In genomic region chr5:67483453-67484030, GRCh38 we compare ENCODE assay signal across 29 cellular contexts.
DNase-seq lines count a peak whose midpoint lies in the region; ATAC-seq, FAIRE-seq and TF ChIP-seq lines count a peak whose summit lies in the region.
"Had no signal": no experiment of that assay in that cellular context is flagged by ENCODE, and none has a peak within 500 bp of the region (broad histone marks: within the 10 kb centered on the region; RNA-seq: fewer than 3 reads in every experiment).

No MANE protein-coding gene starts in this region.

- CTCF ChIA-PET in HepG2 (lab: Yijun Ruan, JAX; ENCODE audit: low intra/inter-chr PET ratio, low total read pairs), result no interaction called here

- no peaks in the 10 kb centered on the region for H3K79me2 ChIP-seq in HepG2 (ENCODE audit: insufficient read depth, low read length)

- FAIRE-seq in HepG2 (lab: Jason Lieb, UNC), result no peak
- FAIRE-seq: G401.6, GM12891, GM19239, HTR-8/SVneo had no signal

- peaks cover 15% of the 10 kb centered on the region for H3K27me3 Mint-ChIP-seq in activated T-helper 17 cell treated with anti-CD3 and anti-CD28 coated beads, Interleukin-2, amount 50 U/mL, for 72 hours

- BruUV-seq in HepG2 (replicated peaks; lab: Mats Ljungman, UMichigan), result no TSS peak

- H3K4me3 ChIP-seq in GM12865 (ENCODE audit: low read depth, low read length), result no peak overlapping the region
- H3K4me3 ChIP-seq in HepG2 (replicated peaks in 1 of 3; ENCODE audit: insufficient read depth in 1 of 3, low read depth in 2 of 3, low read length in 3 of 3), result no peak overlapping the region
- H3K4me3 ChIP-seq: GM23338, HAP-1, PC-9, SJSA1 had no signal

- no peak overlapping the region for H3K27ac Mint-ChIP-seq in activated T-helper 17 cell treated with anti-CD3 and anti-CD28 coated beads, Interleukin-2, amount 50 U/mL, for 72 hours
- H3K27ac Mint-ChIP-seq: GM23338, HFFc6 had no signal

- no peaks in the 10 kb centered on the region for H3K36me3 ChIP-seq in HepG2 (replicated peaks in 1 of 2; ENCODE audit: control insufficient read depth in 1 of 2, insufficient read depth in 2 of 2, low read length in 2 of 2)
- H3K36me3 ChIP-seq: HAP-1, SJSA1 had no signal

- H3K27ac ChIP-seq in HepG2 (ENCODE audit: extremely low read length, insufficient read depth, low read length), result no peak overlapping the region
- H3K27ac ChIP-seq: PC-9, SJSA1 had no signal

- POLR2A ChIA-PET in HepG2 (lab: Yijun Ruan, JAX), result interaction anchor here (0.5 kb wide), 1 partner anchor 122 kb away, joined by 3 read pairs; no protein-coding TSS in a partner anchor

- intact Hi-C loops in HepG2 (cut with micrococcal nuclease; ENCODE audit: unreplicated experiment), result no loop called here

- H3K4me3 Mint-ChIP-seq in activated T-helper 17 cell treated with anti-CD3 and anti-CD28 coated beads, Interleukin-2, amount 50 U/mL, for 72 hours, result no peak overlapping the region
- H3K4me3 Mint-ChIP-seq: CD4-positive, alpha-beta memory T cell; GM23338; HFFc6 had no signal

- H3K9ac ChIP-seq in HepG2 (ENCODE audit: insufficient read depth, low read depth, low read length), result no peak overlapping the region

- H3K4me1 ChIP-seq in HepG2 (ENCODE audit: insufficient read depth, low read length), result no peaks in the 10 kb centered on the region
- H3K4me1 ChIP-seq: HAP-1, SJSA1 had no signal

- TF ChIP-seq CTCF in GM12865 (IDR thresholded peaks at IDR 0.05; ENCODE audit: insufficient read depth, low read depth, low read length, missing control alignments) (no peak), HepG2 (CRISPR knock-in tag; IDR thresholded peaks at IDR 0.05) (no peak)

- no peaks in the 10 kb centered on the region for H3K4me1 Mint-ChIP-seq in activated T-helper 17 cell treated with anti-CD3 and anti-CD28 coated beads, Interleukin-2, amount 50 U/mL, for 72 hours
- H3K4me1 Mint-ChIP-seq: CD4-positive, alpha-beta memory T cell had no signal

- DNase-seq in EH (ENCODE audit: low read depth), result peak; percentile 35
- peak; percentile 26 for DNase-seq in GM12865 (ENCODE audit: low read depth)
- DNase-seq in fibroblast of peridontal ligament (ENCODE audit: extremely low read depth), result peak; percentile 1
- no peak for DNase-seq in hippocampal formation (lab: John Stamatoyannopoulos, UW)
- no peak for DNase-seq in HepG2 (ENCODE audit: low spot score)
- DNase-seq: C1 segment of cervical spinal cord; CD4-positive, alpha-beta memory T cell; COR-L47; DMS53; HFFc6; KBM-7; MV-4-11; NCI-H1105 treated with DMSO at 0.1 percent for 48 hours; NCI-H146; NCI-H1930; NCI-H2107; NCI-H524; NCI-H748 treated with DMSO at 0.1 percent for 48 hours; PC-9; Right ventricle myocardium superior had no signal

- no peak for TF ChIP-seq RAD21 in HepG2 (CRISPR knock-in tag; IDR thresholded peaks at IDR 0.05)

- in situ Hi-C loops in HepG2 (cut with HindIII; ENCODE audit: extremely low pct_ligation_motif_present, low pct_unique_long_range_greater_than_20kb), result no loop called here

- no peak overlapping the region for H2AFZ ChIP-seq in HepG2 (ENCODE audit: low read length)
- H2AFZ ChIP-seq: GM23338, PC-9 had no signal

- peaks cover 3% of the 10 kb centered on the region for H3K9me3 Mint-ChIP-seq in activated T-helper 17 cell treated with anti-CD3 and anti-CD28 coated beads, Interleukin-2, amount 50 U/mL, for 72 hours

- H4K20me1 ChIP-seq in HepG2 (ENCODE audit: insufficient read depth, low read length), result no peaks in the 10 kb centered on the region

- H3K36me3 Mint-ChIP-seq in activated T-helper 17 cell treated with anti-CD3 and anti-CD28 coated beads, Interleukin-2, amount 50 U/mL, for 72 hours (ENCODE audit: low read depth), result no peaks in the 10 kb centered on the region
- H3K36me3 Mint-ChIP-seq: CD4-positive, alpha-beta memory T cell had no signal

- WGBS in HepG2 (ENCODE audit: low lambda C conversion rate), result 0% methylated on average over 2 of the region's 2 CpGs

- ATAC-seq in activated T-helper 17 cell treated with anti-CD3 and anti-CD28 coated beads, Interleukin-2, amount 50 U/mL, for 72 hours (replicated peaks), result peak; percentile 58
- ATAC-seq in GM19035 (IDR thresholded peaks at IDR 0.05; ENCODE audit: unreplicated experiment) (no peak), HepG2 (no peak)
- ATAC-seq: GM23338 had no signal

- TF ChIP-seq EP300 in HepG2 (IDR thresholded peaks at IDR 0.05; ENCODE audit: low read depth in 2 of 2, low read length in 2 of 2) (no peak), HepG2 (CRISPR knock-in tag; IDR thresholded peaks at IDR 0.05; ENCODE audit: borderline replicate concordance) (no peak)

- no peak for TF ChIP-seq POLR2A in HepG2 (IDR thresholded peaks at IDR 0.05; ENCODE audit: insufficient read depth in 1 of 2, low read depth in 2 of 2, low read length in 2 of 2)

- no peaks in the 10 kb centered on the region for H3K27me3 ChIP-seq in HepG2 (ENCODE audit: control insufficient read depth in 1 of 2, insufficient read depth in 2 of 2, low read length in 2 of 2)
- H3K27me3 ChIP-seq: SJSA1 had no signal

- H3K9me3 ChIP-seq in HepG2 (ENCODE audit: low read length), result no peaks in the 10 kb centered on the region
- H3K9me3 ChIP-seq: HAP-1, SJSA1 had no signal

- no peak overlapping the region for H3K4me2 ChIP-seq in HepG2 (ENCODE audit: low read depth, low read length)
- H3K4me2 ChIP-seq: GM23338, PC-9 had no signal

TF ChIP-seq in HepG2, 621 proteins besides CTCF, POLR2A, EP300 and RAD21:
- TF ChIP-seq SRSF4 (IDR thresholded peaks at IDR 0.05; ENCODE audit: low read depth, low read length, poor library complexity, severe bottlenecking), result no peak
- no peak for TF ChIP-seq ZBTB34 (CRISPR knock-in tag; IDR thresholded peaks at IDR 0.05)
- no peak for TF ChIP-seq AKNA (CRISPR knock-in tag; IDR thresholded peaks at IDR 0.05; ENCODE audit: borderline replicate concordance)
- TF ChIP-seq ZNF235 (CRISPR knock-in tag; IDR thresholded peaks at IDR 0.05; ENCODE audit: borderline replicate concordance), result no peak
- TF ChIP-seq KLF15 (CRISPR knock-in tag; IDR thresholded peaks at IDR 0.05; ENCODE audit: borderline replicate concordance), result no peak
- TF ChIP-seq NBN (conservative IDR thresholded peaks at IDR 0.05), result no peak
- no peak for TF ChIP-seq FOXO1 (CRISPR knock-in tag; IDR thresholded peaks at IDR 0.05)
- TF ChIP-seq NR2F2 (IDR thresholded peaks at IDR 0.05; ENCODE audit: borderline replicate concordance, low read depth), result no peak
- TF ChIP-seq ZNF44 (CRISPR knock-in tag; IDR thresholded peaks at IDR 0.05), result no peak
- TF ChIP-seq SP140L (CRISPR knock-in tag; IDR thresholded peaks at IDR 0.05; ENCODE audit: borderline replicate concordance), result no peak
- no peak for TF ChIP-seq NR2F6 (IDR thresholded peaks at IDR 0.05)
- no peak for TF ChIP-seq NR2F6 (CRISPR knock-in tag; IDR thresholded peaks at IDR 0.05)
- no peak for TF ChIP-seq PTBP1 (IDR thresholded peaks at IDR 0.05; ENCODE audit: low read depth, low read length, poor library complexity, severe bottlenecking)
- TF ChIP-seq JUNB (CRISPR knock-in tag; IDR thresholded peaks at IDR 0.05; ENCODE audit: borderline replicate concordance), result no peak
- no peak for TF ChIP-seq NR2F1 (CRISPR knock-in tag; IDR thresholded peaks at IDR 0.05)
- TF ChIP-seq STAG1 (CRISPR knock-in tag; IDR thresholded peaks at IDR 0.05), result no peak
- no peak for TF ChIP-seq ZMYM3 (CRISPR knock-in tag; IDR thresholded peaks at IDR 0.05)
- TF ChIP-seq TEAD2 (CRISPR knock-in tag; IDR thresholded peaks at IDR 0.05), result no peak
- TF ChIP-seq HOXA7 (CRISPR knock-in tag; IDR thresholded peaks at IDR 0.05), result no peak
- no peak for TF ChIP-seq MIER2 (CRISPR knock-in tag; IDR thresholded peaks at IDR 0.05)
- TF ChIP-seq ATAD3A (CRISPR knock-in tag; IDR thresholded peaks at IDR 0.05), result no peak
TF ChIP-seq in HepG2: peak in this region for 0.

Comparison
In these comparisons a context has a peak if more than half of its experiments do, and no peak if none do; other contexts are left out.
1. DNase-seq: peak in EH (single experiment), GM12865 (single experiment) and fibroblast of peridontal ligament (single experiment); none in hippocampal formation (0 of 2) and HepG2 (single experiment).